ENCODE assay signal across 1 cellular context in genomic region chr18:10482363-10482984, GRCh38.
TF ChIP-seq lines count a peak whose summit lies in the region.

No MANE protein-coding gene starts in this region.

TF ChIP-seq in GM23338, 12 proteins besides CTCF, POLR2A, EP300 and RAD21 (continued from another document):
- TF ChIP-seq REST (IDR thresholded peaks at IDR 0.05; ENCODE audit: unreplicated experiment) (no peak), POLR2AphosphoS5 (IDR thresholded peaks at IDR 0.05; ENCODE audit: low read depth) (no peak), CREB1 (CRISPR knock-in tag; IDR thresholded peaks at IDR 0.05; ENCODE audit: low read depth) (no peak)
TF ChIP-seq in GM23338: peak in this region for 0.
